8 cellular contexts compared by ENCODE assay signal in the genomic region with DNA sequence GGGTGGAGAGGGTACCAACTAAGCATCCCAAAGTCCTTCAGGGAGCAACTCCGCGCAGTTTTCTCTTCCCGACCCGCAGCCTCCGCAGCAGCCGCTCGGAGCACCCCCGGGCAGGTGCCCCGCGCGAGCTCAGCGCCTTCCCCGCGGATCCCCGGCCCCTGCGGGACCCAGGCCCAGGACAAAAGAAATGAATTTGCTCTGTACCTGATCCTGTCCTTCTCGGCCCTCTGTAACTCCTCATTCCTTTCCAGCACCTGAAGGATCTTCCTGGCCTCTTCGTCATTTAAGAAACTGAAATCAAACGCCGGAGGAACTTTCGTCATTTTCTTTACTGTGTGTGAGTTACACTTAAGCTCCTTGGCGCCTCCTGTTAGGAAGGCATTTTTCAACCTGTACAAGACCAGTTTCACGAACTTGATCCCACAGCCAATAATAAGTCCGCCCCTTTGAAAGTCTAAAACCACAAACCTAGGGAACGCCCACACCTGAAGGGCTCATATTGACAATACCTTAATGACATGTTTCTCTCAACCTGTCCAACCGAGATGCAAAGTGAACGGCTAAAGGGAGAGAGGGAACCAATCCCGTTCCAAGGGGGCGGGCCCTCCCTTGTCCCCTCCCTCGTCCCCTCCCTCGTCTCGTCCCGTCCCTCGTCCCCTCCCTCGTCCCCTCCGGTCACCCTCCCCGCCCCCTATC. TPM values are rescaled to one million over a fixed set of nuclear protein-coding genes. Genes with fewer than 3 reads are reported as not detected.
DNase-seq lines count a peak whose midpoint lies in the region; ATAC-seq and TF ChIP-seq lines count a peak whose summit lies in the region.

A gene with protein sequence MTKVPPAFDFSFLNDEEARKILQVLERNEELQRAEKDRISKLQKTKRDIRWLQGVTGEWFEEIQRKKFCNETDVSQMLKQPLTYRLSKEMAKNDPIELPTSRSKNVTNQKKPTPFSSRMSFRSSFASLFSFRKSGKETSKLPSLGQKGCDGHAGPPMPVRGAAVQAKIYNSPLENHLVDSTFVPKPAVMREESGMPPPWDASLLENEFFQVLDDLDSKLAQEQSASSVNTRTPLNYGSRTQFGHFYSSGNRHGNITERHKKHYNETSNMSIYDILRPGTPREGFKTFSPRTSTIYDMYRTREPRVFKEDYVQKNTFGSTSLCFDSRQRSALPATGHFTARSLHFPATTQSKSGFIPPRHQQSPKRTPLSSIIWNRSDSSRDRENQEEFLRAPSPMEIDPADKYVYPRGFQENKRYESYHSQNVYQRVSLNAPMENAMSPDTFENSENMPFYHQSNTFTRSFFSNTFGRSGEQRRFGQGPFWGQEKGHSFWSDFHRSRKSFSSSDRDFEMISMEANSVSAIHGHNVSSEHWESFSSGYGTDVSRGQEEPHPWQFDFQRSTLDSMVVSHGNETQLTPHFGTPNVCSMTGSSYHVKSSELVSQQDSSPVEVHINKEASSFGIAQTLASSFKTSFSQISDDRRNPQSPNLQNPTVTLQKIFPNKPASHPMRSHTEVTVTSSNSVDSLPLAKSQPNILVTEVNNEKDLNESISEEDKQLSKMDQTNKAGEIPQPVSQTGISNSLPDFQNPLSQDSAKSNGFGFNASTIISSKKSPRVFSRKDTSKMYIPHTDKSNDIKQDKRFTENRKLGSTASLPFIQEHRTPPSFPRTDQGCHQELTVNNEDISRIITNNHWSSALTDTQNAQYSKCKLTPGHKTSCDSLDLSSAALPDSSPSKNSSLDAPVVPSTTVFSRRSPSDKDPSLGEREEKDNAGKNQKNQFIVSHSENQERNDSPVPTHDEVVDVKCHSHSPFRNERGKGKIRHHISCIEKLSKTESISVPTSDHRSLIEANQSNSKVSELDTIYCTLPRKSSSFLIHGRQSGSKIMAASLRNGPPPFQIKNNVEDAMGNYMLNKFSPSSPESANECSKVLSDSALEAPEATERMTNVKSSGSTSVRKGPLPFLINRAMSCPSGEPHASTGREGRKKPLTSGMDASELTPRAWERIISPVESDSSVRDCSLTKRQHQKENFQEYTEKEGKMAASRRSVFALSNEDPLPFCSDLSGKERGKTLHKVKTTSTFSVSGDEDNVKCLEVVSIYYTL (N-terminal part only) (minus strand): TSS at position 555 of the 696 bp plus-strand sequence. CDS start 232 bp downstream, at position 323.

- peak in 1 of 2 donors; percentile 59 for TF ChIP-seq POLR2A in sigmoid colon (IDR thresholded peaks at IDR 0.05)

- H3K27ac ChIP-seq in brain microvascular endothelial cell: no peak within 1 kb of the TSS
- H3K27ac ChIP-seq in iPS DF 6.9 (ENCODE audit: low read length): no peak within 1 kb of the TSS
- H3K27ac ChIP-seq in sigmoid colon: peak within 1 kb of the TSS in 3 of 4 donors; percentile 5 to 23 (median 10)

- in situ Hi-C loops in brain microvascular endothelial cell (cut with HindIII; ENCODE audit: low pct_ligation_motif_present, low sequenced_read_pairs): no loop called here

- H3K4me3 ChIP-seq in brain microvascular endothelial cell (ENCODE audit: low read depth, low read length) (peak within 1 kb of the TSS; percentile 69), iPS DF 6.9 (ENCODE audit: low read length) (peak within 1 kb of the TSS; percentile 39; the same call in 1 of the 2 replicates), sigmoid colon (peak within 1 kb of the TSS; percentile 32 to 64 (median 54))

- peak; percentile 30 for DNase-seq in NK-92 (lab: John Stamatoyannopoulos, UW; ENCODE audit: unreplicated experiment)
- DNase-seq in NK-92 treated with Interleukin-12 subunit alpha and Interleukin-12 subunit beta, amount 100 ng/mL, for 24 hours (lab: John Stamatoyannopoulos, UW): no peak
- DNase-seq in NCI-H2081 (lab: John Stamatoyannopoulos, UW): peak; percentile 93 to 96
- peak; percentile 82 for DNase-seq in UCSD-AML1 (lab: John Stamatoyannopoulos, UW; ENCODE audit: unreplicated experiment)
- peak; percentile 49 for DNase-seq in brain microvascular endothelial cell
- peak; percentile 91 for DNase-seq in iPS DF 6.9 (ENCODE audit: low read depth, low spot score)
- DNase-seq in sigmoid colon: peak; percentile 88

- peak; percentile 91 for ATAC-seq in HG03060 (IDR thresholded peaks at IDR 0.05; ENCODE audit: low read depth, unreplicated experiment)

- H3K27me3 ChIP-seq in brain microvascular endothelial cell (replicated peaks) (peaks cover 1% of the 10 kb centered on the region), iPS DF 6.9 (ENCODE audit: control insufficient read depth, insufficient read depth, low read length) (peaks cover 2% of the 10 kb centered on the region; the same call in 1 of the 2 replicates), sigmoid colon (peaks cover 0 to 21% (median 0%) of the 10 kb centered on the region in 3 donors)

- TF ChIP-seq CTCF in brain microvascular endothelial cell (IDR thresholded peaks at IDR 0.05; ENCODE audit: low read depth, low read length, missing control alignments): no peak
- TF ChIP-seq CTCF in sigmoid colon (IDR thresholded peaks at IDR 0.05): no peak

- WGBS in iPS DF 6.9 (ENCODE audit: insufficient coverage, insufficient read length): no CpG with 5 or more reads among the region's 37 CpGs
- WGBS in sigmoid colon, 2 donors: 1% methylated on average over 37 of the region's 37 CpGs

- no peak for TF ChIP-seq EP300 in sigmoid colon (IDR thresholded peaks at IDR 0.05)

- H3K36me3 ChIP-seq in brain microvascular endothelial cell (replicated peaks) (no peaks in the 10 kb centered on the region), iPS DF 6.9 (ENCODE audit: control insufficient read depth, insufficient read depth, low read length) (no peaks in the 10 kb centered on the region), sigmoid colon (no peaks in the 10 kb centered on the region)

- intact Hi-C loops in sigmoid colon (cut with DNase I): no loop called here

- H3K9me3 ChIP-seq in iPS DF 6.9 (ENCODE audit: control insufficient read depth, insufficient read depth, low read length) (no peaks in the 10 kb centered on the region), sigmoid colon (no peaks in the 10 kb centered on the region)

- H3K4me1 ChIP-seq in iPS DF 6.9 (ENCODE audit: control insufficient read depth, insufficient read depth, low read length) (peaks cover 3% of the 10 kb centered on the region; the same call in 1 of the 2 replicates), sigmoid colon (peaks cover 0 to 16% (median 10%) of the 10 kb centered on the region in 4 donors)

RNA-seq across cellular contexts. Expression of the gene that starts here (rescaled TPM):
- under 1 TPM; 0.36 to 0.55 (median 0.52) TPM for total RNA-seq in sigmoid colon
- polyA plus RNA-seq in sigmoid colon: 1 to 10 TPM; 1.4 to 2.4 (median 2.3) TPM

Comparison
In these comparisons a context has a peak if more than half of its experiments do, and no peak if none do; other contexts are left out.
1. H3K27ac ChIP-seq: peak in sigmoid colon (3 of 4); none in brain microvascular endothelial cell (single experiment) and iPS DF 6.9 (single experiment).
2. Peak in every context shown above with its lines, with median percentiles within 50 percentile points of each other: H3K4me3 ChIP-seq.